In genomic region chr7:144325868-144326267, GRCh38 we compare ENCODE assay signal across 11 cellular contexts. TPM values are rescaled to one million over a fixed set of nuclear protein-coding genes. Genes with fewer than 3 reads are reported as not detected.
"Had no signal": no experiment of that assay in that cellular context is flagged by ENCODE, and none has a peak within 500 bp of the region (broad histone marks: within the 10 kb centered on the region; RNA-seq: fewer than 3 reads in every experiment).

No MANE protein-coding gene starts in this region.

RNA-seq across cellular contexts. Expression of gene OR2A1, which starts 13.6 kb away (rescaled TPM):
- total RNA-seq: activated B cell treated with CpG ODN at 0.5 μM for 24 hours; activated CD4-positive, alpha-beta memory T cell treated with anti-CD3 and anti-CD28 coated beads for 36 hours; activated CD4-positive, alpha-beta T cell treated with anti-CD3 and anti-CD28 coated beads for 36 hours; activated CD4-positive, alpha-beta T cell treated with anti-CD3 and anti-CD28 coated beads, Interleukin-2, amount 10 ng/mL, durations not matched to agents 24 days and 14 days; activated CD8-positive, alpha-beta memory T cell treated with anti-CD3 and anti-CD28 coated beads for 36 hours; activated CD8-positive, alpha-beta memory T cell treated with anti-CD3 and anti-CD28 coated beads, Interleukin-2, amount 10 ng/mL, durations not matched to agents 7 days and 5 days; activated CD8-positive, alpha-beta T cell treated with anti-CD3 and anti-CD28 coated beads for 36 hours; activated CD8-positive, alpha-beta T cell treated with anti-CD3 and anti-CD28 coated beads, Interleukin-2, amount 10 ng/mL, durations not matched to agents 7 days and 5 days; T-cell; T-helper 1 cell treated with Interleukin-12 subunit alpha and Interleukin-12 subunit beta and Interleukin-4 antibody, amounts not matched to agents 30 ng/mL and 1 ng/mL, for 36 hours; T-helper 17 cell had no signal

RNA-seq across cellular contexts. Expression of gene CTAGE8, which starts 56.8 kb away (rescaled TPM):
- total RNA-seq: activated CD8-positive, alpha-beta memory T cell treated with anti-CD3 and anti-CD28 coated beads, Interleukin-2, amount 10 ng/mL, durations not matched to agents 7 days and 5 days had no signal
